10 cellular contexts compared by ENCODE assay signal in the genomic region with DNA sequence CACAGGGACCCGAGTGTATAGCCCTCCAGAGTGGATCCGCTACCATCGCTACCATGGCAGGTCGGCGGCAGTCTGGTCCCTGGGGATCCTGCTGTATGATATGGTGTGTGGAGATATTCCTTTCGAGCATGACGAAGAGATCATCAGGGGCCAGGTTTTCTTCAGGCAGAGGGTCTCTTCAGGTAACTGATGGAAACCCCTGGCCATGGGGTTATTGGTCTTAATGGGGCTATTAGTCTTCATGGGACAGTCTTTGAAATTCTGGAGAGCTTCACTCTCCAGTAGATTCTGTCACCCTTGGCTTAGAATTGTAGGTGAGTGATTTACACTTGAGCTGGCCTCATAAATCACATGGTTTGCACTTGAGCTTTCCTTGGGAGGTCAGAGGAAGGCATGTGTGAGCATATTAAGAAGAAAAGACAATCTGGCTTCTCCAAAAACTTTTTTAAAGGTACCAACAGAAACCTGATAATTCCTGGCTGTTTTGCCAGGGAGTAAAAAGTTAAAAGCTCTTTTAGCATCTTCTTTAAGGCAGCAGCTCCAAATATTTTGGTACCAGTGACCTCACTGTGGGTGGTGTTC. TPM values are rescaled to one million over a fixed set of nuclear protein-coding genes. Genes with fewer than 3 reads are reported as not detected.
DNase-seq lines count a peak whose midpoint lies in the region; ATAC-seq and TF ChIP-seq lines count a peak whose summit lies in the region.
"Had no signal": no experiment of that assay in that cellular context is flagged by ENCODE, and none has a peak within 500 bp of the region (broad histone marks: within the 10 kb centered on the region; RNA-seq: fewer than 3 reads in every experiment).

No MANE protein-coding gene starts in this region.

- H3K4me3 ChIP-seq in liver (ENCODE audit: low read depth in 1 of 3, low read length in 3 of 3) (peak overlapping the region; percentile 26 to 97 (median 35)), suprapubic skin (peak overlapping the region; percentile 76)

- TF ChIP-seq EP300 in suprapubic skin (IDR thresholded peaks at IDR 0.05): no peak

- H3K9me3 Mint-ChIP-seq in T-helper 2 cell treated with Interferon-gamma antibody and Interleukin-4, amounts not matched to agents 5 μg/mL and 100 μg/mL, for 36 hours: peaks cover 3% of the 10 kb centered on the region
- no peaks in the 10 kb centered on the region for H3K9me3 Mint-ChIP-seq in activated naive CD4-positive, alpha-beta T cell treated with anti-CD3 and anti-CD28 coated beads, Interleukin-2, amount 50 U/mL, for 72 hours

- no peak for TF ChIP-seq RAD21 in liver (IDR thresholded peaks at IDR 0.05)

- TF ChIP-seq CTCF in liver (IDR thresholded peaks at IDR 0.05; ENCODE audit: low read depth, low read length, missing input control) (no peak), suprapubic skin (IDR thresholded peaks at IDR 0.05) (no peak)

- peaks cover 51% of the 10 kb centered on the region for H3K4me1 Mint-ChIP-seq in T-helper 2 cell treated with Interferon-gamma antibody and Interleukin-4, amounts not matched to agents 5 μg/mL and 100 μg/mL, for 36 hours (ENCODE audit: low read depth)

- H3K9ac ChIP-seq in liver (ENCODE audit: low read depth in 1 of 2, low read length in 2 of 2): peak overlapping the region in 1 of 2 donors; percentile 51

- peak overlapping the region; percentile 94 for H3K27ac Mint-ChIP-seq in T-helper 2 cell treated with Interferon-gamma antibody and Interleukin-4, amounts not matched to agents 5 μg/mL and 100 μg/mL, for 36 hours
- H3K27ac Mint-ChIP-seq in activated naive CD4-positive, alpha-beta T cell treated with anti-CD3 and anti-CD28 coated beads, Interleukin-2, amount 50 U/mL, for 72 hours: peak overlapping the region; percentile 95 to 99

- no peaks in the 10 kb centered on the region for H3K27me3 ChIP-seq in liver (ENCODE audit: control insufficient read depth in 4 of 4, insufficient read depth in 4 of 4, low read length in 3 of 4)
- H3K27me3 ChIP-seq in suprapubic skin: no peaks in the 10 kb centered on the region

- H3K9me3 ChIP-seq in liver (ENCODE audit: control insufficient read depth in 4 of 4, low read length in 3 of 4) (no peaks in the 10 kb centered on the region), suprapubic skin (no peaks in the 10 kb centered on the region)
- H3K9me3 ChIP-seq: mucosa of descending colon had no signal

- DNase-seq in T-helper 2 cell treated with Interferon-gamma antibody and Interleukin-4, amounts not matched to agents 5 μg/mL and 100 μg/mL, for 36 hours (ENCODE audit: low spot score): no peak
- DNase-seq in T-helper 2 cell (no peak), suprapubic skin (ENCODE audit: low spot score in 2 of 2) (no peak), DMS53 (lab: John Stamatoyannopoulos, UW) (no peak), amniotic stem cell (lab: John Stamatoyannopoulos, UW) (no peak), medulla oblongata (ENCODE audit: extremely low spot score) (no peak)
- no peak for DNase-seq in activated naive CD4-positive, alpha-beta T cell treated with anti-CD3 and anti-CD28 coated beads, Interleukin-2, amount 50 U/mL, for 72 hours (ENCODE audit: low spot score in 2 of 2)
- DNase-seq: Karpas-422, mucosa of descending colon had no signal

- WGBS in liver: 90% methylated on average over 7 of the region's 7 CpGs
- WGBS in suprapubic skin: 87% methylated on average over 7 of the region's 7 CpGs

- H3K27me3 Mint-ChIP-seq in T-helper 2 cell treated with Interferon-gamma antibody and Interleukin-4, amounts not matched to agents 5 μg/mL and 100 μg/mL, for 36 hours (ENCODE audit: low read depth): peaks cover 2% of the 10 kb centered on the region

- peaks cover 18 to 31% (median 26%) of the 10 kb centered on the region in 4 donors for H3K36me3 ChIP-seq in liver (ENCODE audit: control insufficient read depth in 4 of 4, insufficient read depth in 3 of 4, low read depth in 1 of 4, low read length in 3 of 4)
- H3K36me3 ChIP-seq in suprapubic skin: peaks cover 27% of the 10 kb centered on the region

- H3K4me3 Mint-ChIP-seq in T-helper 2 cell treated with Interferon-gamma antibody and Interleukin-4, amounts not matched to agents 5 μg/mL and 100 μg/mL, for 36 hours: peak overlapping the region; percentile 91

- no peak for ATAC-seq in activated naive CD4-positive, alpha-beta T cell treated with anti-CD3 and anti-CD28 coated beads, Interleukin-2, amount 50 U/mL, for 72 hours

- no peak for TF ChIP-seq POLR2A in suprapubic skin (IDR thresholded peaks at IDR 0.05)

- H3K4me1 ChIP-seq in liver (ENCODE audit: control insufficient read depth in 4 of 4, insufficient read depth in 4 of 4, low read length in 3 of 4): peaks cover 3 to 17% (median 6%) of the 10 kb centered on the region in 4 donors
- peaks cover 50% of the 10 kb centered on the region for H3K4me1 ChIP-seq in suprapubic skin

- H3K27ac ChIP-seq in liver (ENCODE audit: low read depth in 1 of 2, low read length in 2 of 2) (no peak overlapping the region), suprapubic skin (no peak overlapping the region)

- peaks cover 72% of the 10 kb centered on the region for H3K36me3 Mint-ChIP-seq in T-helper 2 cell treated with Interferon-gamma antibody and Interleukin-4, amounts not matched to agents 5 μg/mL and 100 μg/mL, for 36 hours (ENCODE audit: low read depth)
- H3K36me3 Mint-ChIP-seq in activated naive CD4-positive, alpha-beta T cell treated with anti-CD3 and anti-CD28 coated beads, Interleukin-2, amount 50 U/mL, for 72 hours: peaks cover 60 to 67% of the 10 kb centered on the region in 2 donors

TF ChIP-seq in liver, 16 proteins besides CTCF, POLR2A, EP300 and RAD21:
- TF ChIP-seq GABPA (IDR thresholded peaks at IDR 0.05 in 1 of 2, conservative IDR thresholded peaks at IDR 0.05 in 1 of 2): no peak
- TF ChIP-seq, protein P1, sequence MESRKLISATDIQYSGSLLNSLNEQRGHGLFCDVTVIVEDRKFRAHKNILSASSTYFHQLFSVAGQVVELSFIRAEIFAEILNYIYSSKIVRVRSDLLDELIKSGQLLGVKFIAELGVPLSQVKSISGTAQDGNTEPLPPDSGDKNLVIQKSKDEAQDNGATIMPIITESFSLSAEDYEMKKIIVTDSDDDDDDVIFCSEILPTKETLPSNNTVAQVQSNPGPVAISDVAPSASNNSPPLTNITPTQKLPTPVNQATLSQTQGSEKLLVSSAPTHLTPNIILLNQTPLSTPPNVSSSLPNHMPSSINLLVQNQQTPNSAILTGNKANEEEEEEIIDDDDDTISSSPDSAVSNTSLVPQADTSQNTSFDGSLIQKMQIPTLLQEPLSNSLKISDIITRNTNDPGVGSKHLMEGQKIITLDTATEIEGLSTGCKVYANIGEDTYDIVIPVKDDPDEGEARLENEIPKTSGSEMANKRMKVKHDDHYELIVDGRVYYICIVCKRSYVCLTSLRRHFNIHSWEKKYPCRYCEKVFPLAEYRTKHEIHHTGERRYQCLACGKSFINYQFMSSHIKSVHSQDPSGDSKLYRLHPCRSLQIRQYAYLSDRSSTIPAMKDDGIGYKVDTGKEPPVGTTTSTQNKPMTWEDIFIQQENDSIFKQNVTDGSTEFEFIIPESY (IDR thresholded peaks at IDR 0.05): no peak
- TF ChIP-seq HNF4G (IDR thresholded peaks at IDR 0.05): no peak
- TF ChIP-seq YY1 (IDR thresholded peaks at IDR 0.05): no peak
- no peak for TF ChIP-seq HNF4A (conservative IDR thresholded peaks at IDR 0.05)
- TF ChIP-seq EGR1 (IDR thresholded peaks at IDR 0.05; ENCODE audit: low read depth in 2 of 2): no peak
- TF ChIP-seq JUND (IDR thresholded peaks at IDR 0.05): no peak
- no peak for TF ChIP-seq SP1 (IDR thresholded peaks at IDR 0.05)
- TF ChIP-seq, protein P2, sequence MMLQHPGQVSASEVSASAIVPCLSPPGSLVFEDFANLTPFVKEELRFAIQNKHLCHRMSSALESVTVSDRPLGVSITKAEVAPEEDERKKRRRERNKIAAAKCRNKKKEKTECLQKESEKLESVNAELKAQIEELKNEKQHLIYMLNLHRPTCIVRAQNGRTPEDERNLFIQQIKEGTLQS (IDR thresholded peaks at IDR 0.05): no peak
- TF ChIP-seq, protein P3, sequence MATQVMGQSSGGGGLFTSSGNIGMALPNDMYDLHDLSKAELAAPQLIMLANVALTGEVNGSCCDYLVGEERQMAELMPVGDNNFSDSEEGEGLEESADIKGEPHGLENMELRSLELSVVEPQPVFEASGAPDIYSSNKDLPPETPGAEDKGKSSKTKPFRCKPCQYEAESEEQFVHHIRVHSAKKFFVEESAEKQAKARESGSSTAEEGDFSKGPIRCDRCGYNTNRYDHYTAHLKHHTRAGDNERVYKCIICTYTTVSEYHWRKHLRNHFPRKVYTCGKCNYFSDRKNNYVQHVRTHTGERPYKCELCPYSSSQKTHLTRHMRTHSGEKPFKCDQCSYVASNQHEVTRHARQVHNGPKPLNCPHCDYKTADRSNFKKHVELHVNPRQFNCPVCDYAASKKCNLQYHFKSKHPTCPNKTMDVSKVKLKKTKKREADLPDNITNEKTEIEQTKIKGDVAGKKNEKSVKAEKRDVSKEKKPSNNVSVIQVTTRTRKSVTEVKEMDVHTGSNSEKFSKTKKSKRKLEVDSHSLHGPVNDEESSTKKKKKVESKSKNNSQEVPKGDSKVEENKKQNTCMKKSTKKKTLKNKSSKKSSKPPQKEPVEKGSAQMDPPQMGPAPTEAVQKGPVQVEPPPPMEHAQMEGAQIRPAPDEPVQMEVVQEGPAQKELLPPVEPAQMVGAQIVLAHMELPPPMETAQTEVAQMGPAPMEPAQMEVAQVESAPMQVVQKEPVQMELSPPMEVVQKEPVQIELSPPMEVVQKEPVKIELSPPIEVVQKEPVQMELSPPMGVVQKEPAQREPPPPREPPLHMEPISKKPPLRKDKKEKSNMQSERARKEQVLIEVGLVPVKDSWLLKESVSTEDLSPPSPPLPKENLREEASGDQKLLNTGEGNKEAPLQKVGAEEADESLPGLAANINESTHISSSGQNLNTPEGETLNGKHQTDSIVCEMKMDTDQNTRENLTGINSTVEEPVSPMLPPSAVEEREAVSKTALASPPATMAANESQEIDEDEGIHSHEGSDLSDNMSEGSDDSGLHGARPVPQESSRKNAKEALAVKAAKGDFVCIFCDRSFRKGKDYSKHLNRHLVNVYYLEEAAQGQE (IDR thresholded peaks at IDR 0.05): no peak
- TF ChIP-seq FOXA2 (IDR thresholded peaks at IDR 0.05): no peak
- TF ChIP-seq RXRA (IDR thresholded peaks at IDR 0.05): no peak

RNA-seq across cellular contexts. Expression of a gene that starts 3.1 kb away (rescaled TPM):
- 100 to 1,000 TPM; 280 to 408 TPM for total RNA-seq in activated naive CD4-positive, alpha-beta T cell treated with anti-CD3 and anti-CD28 coated beads, Interleukin-2, amount 50 U/mL, for 72 hours
- total RNA-seq in liver (100 to 1,000 TPM in 1 of 2 donors, 10 to 100 TPM in 1; 10.9 to 141 TPM), suprapubic skin (100 to 1,000 TPM in 2 of 4 donors, 10 to 100 TPM in 2; 63.6 to 158 (median 110) TPM)
- 10 to 100 TPM in 1 of 2 donors, 1 to 10 TPM in 1; 5.5 to 10.4 TPM for polyA plus RNA-seq in liver
